Comparison of ENCODE assay signal across 1 cellular context in genomic region chr15:57443486-57443885, GRCh38.
TF ChIP-seq lines count a peak whose summit lies in the region.

No MANE protein-coding gene starts in this region.

TF ChIP-seq in WTC11, 78 proteins besides CTCF, POLR2A, EP300 and RAD21 (continued from another document):
- TF ChIP-seq, protein P1, sequence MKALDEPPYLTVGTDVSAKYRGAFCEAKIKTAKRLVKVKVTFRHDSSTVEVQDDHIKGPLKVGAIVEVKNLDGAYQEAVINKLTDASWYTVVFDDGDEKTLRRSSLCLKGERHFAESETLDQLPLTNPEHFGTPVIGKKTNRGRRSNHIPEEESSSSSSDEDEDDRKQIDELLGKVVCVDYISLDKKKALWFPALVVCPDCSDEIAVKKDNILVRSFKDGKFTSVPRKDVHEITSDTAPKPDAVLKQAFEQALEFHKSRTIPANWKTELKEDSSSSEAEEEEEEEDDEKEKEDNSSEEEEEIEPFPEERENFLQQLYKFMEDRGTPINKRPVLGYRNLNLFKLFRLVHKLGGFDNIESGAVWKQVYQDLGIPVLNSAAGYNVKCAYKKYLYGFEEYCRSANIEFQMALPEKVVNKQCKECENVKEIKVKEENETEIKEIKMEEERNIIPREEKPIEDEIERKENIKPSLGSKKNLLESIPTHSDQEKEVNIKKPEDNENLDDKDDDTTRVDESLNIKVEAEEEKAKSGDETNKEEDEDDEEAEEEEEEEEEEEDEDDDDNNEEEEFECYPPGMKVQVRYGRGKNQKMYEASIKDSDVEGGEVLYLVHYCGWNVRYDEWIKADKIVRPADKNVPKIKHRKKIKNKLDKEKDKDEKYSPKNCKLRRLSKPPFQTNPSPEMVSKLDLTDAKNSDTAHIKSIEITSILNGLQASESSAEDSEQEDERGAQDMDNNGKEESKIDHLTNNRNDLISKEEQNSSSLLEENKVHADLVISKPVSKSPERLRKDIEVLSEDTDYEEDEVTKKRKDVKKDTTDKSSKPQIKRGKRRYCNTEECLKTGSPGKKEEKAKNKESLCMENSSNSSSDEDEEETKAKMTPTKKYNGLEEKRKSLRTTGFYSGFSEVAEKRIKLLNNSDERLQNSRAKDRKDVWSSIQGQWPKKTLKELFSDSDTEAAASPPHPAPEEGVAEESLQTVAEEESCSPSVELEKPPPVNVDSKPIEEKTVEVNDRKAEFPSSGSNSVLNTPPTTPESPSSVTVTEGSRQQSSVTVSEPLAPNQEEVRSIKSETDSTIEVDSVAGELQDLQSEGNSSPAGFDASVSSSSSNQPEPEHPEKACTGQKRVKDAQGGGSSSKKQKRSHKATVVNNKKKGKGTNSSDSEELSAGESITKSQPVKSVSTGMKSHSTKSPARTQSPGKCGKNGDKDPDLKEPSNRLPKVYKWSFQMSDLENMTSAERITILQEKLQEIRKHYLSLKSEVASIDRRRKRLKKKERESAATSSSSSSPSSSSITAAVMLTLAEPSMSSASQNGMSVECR (CRISPR knock-in tag; IDR thresholded peaks at IDR 0.05; ENCODE audit: borderline replicate concordance), result no peak
- TF ChIP-seq TEAD4 (CRISPR knock-in tag; IDR thresholded peaks at IDR 0.05), result no peak
- TF ChIP-seq NR3C1 (CRISPR knock-in tag; conservative IDR thresholded peaks at IDR 0.05; ENCODE audit: low read depth), result no peak
- TF ChIP-seq SOX15 (CRISPR knock-in tag; IDR thresholded peaks at IDR 0.05), result no peak
- TF ChIP-seq, protein P2, sequence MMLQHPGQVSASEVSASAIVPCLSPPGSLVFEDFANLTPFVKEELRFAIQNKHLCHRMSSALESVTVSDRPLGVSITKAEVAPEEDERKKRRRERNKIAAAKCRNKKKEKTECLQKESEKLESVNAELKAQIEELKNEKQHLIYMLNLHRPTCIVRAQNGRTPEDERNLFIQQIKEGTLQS (CRISPR knock-in tag; conservative IDR thresholded peaks at IDR 0.05), result no peak
- TF ChIP-seq NFATC4 (CRISPR knock-in tag; IDR thresholded peaks at IDR 0.05), result no peak
- TF ChIP-seq, protein P3, sequence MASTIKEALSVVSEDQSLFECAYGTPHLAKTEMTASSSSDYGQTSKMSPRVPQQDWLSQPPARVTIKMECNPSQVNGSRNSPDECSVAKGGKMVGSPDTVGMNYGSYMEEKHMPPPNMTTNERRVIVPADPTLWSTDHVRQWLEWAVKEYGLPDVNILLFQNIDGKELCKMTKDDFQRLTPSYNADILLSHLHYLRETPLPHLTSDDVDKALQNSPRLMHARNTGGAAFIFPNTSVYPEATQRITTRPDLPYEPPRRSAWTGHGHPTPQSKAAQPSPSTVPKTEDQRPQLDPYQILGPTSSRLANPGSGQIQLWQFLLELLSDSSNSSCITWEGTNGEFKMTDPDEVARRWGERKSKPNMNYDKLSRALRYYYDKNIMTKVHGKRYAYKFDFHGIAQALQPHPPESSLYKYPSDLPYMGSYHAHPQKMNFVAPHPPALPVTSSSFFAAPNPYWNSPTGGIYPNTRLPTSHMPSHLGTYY (CRISPR knock-in tag; IDR thresholded peaks at IDR 0.05), result no peak
- no peak for TF ChIP-seq IRF2 (CRISPR knock-in tag; IDR thresholded peaks at IDR 0.05; ENCODE audit: borderline replicate concordance, low read depth)
- TF ChIP-seq ZNF263 (CRISPR knock-in tag; IDR thresholded peaks at IDR 0.05; ENCODE audit: low read depth), result no peak
- TF ChIP-seq ELF4 (CRISPR knock-in tag; IDR thresholded peaks at IDR 0.05; ENCODE audit: low read depth), result no peak
